ENCODE assay signal across 8 cellular contexts in genomic region chr11:112073941-112074811, GRCh38. TPM values are rescaled to one million over a fixed set of nuclear protein-coding genes. Genes with fewer than 3 reads are reported as not detected.
DNase-seq lines count a peak whose midpoint lies in the region; TF ChIP-seq lines count a peak whose summit lies in the region.

Gene NKAPD1 (plus strand): TSS chr11:112074299. CDS start chr11:112075575, 1,276 bp downstream.
Gene PIH1D2 (minus strand): TSS chr11:112074017. CDS start chr11:112073174, 843 bp downstream.

- peak within 1 kb of the TSS; percentile 97 for H3K9ac ChIP-seq in GM23248

- in situ Hi-C loops in GM23248 (cut with MboI) = no loop called here

- 0 out of 2 replicates have a peak, but pooled peaks cover 12% of the 10 kb centered on the region for H3F3A ChIP-seq in GM23248 (ENCODE audit: insufficient read depth)

- peak within 1 kb of the TSS; percentile 93 for H3K27ac ChIP-seq in GM23248

- H3K36me3 ChIP-seq in GM23248 (ENCODE audit: low read depth) = peaks cover 33% of the 10 kb centered on the region

- H3K9me2 ChIP-seq in GM23248 (ENCODE audit: insufficient read depth) = no peaks in the 10 kb centered on the region

- H3K36me3 Mint-ChIP-seq in nephron progenitor cell (ENCODE audit: low read depth) = peaks cover 20% of the 10 kb centered on the region
- peaks cover 27% of the 10 kb centered on the region for H3K36me3 Mint-ChIP-seq in stimulated activated naive CD8-positive, alpha-beta T cell treated with anti-CD3 and anti-CD28 coated beads, Interleukin-15, Interleukin-2, amounts not matched to agents 100 ng/mL and 50 ng/mL, for 24 hours (ENCODE audit: low read depth)

- H3K79me2 ChIP-seq in GM23248 (ENCODE audit: insufficient read depth) = peaks cover 49% of the 10 kb centered on the region

- H3K4me1 ChIP-seq in GM23248 (ENCODE audit: insufficient read depth) = peaks cover 16% of the 10 kb centered on the region; the same call in 1 of the 2 replicates

- peaks cover 4% of the 10 kb centered on the region for H3K27me3 Mint-ChIP-seq in nephron progenitor cell (ENCODE audit: low read depth, poor library complexity)
- H3K27me3 Mint-ChIP-seq in stimulated activated naive CD8-positive, alpha-beta T cell treated with anti-CD3 and anti-CD28 coated beads, Interleukin-15, Interleukin-2, amounts not matched to agents 100 ng/mL and 50 ng/mL, for 24 hours = peaks cover 8% of the 10 kb centered on the region

- DNase-seq in Daoy (ENCODE audit: low read depth) = peak; percentile 85
- peak; percentile 90 for DNase-seq in GM23248
- DNase-seq in Kasumi-1 (lab: John Stamatoyannopoulos, UW) = peak; percentile 89 to 96
- peak; percentile 93 for DNase-seq in RPMI8226
- DNase-seq in activated T-helper 9 cell treated with anti-CD3 and anti-CD28 coated beads, Interleukin-2, amount 50 U/mL, for 16 hours (ENCODE audit: low read depth) = peak; percentile 65
- peak; percentile 83 for DNase-seq in fibroblast of the conjunctiva (ENCODE audit: low read depth)
- DNase-seq in nephron progenitor cell = peak; percentile 71

- no peaks in the 10 kb centered on the region for H3K9me3 Mint-ChIP-seq in nephron progenitor cell
- no peaks in the 10 kb centered on the region for H3K9me3 Mint-ChIP-seq in stimulated activated naive CD8-positive, alpha-beta T cell treated with anti-CD3 and anti-CD28 coated beads, Interleukin-15, Interleukin-2, amounts not matched to agents 100 ng/mL and 50 ng/mL, for 24 hours

- H3K4me3 ChIP-seq in GM23248 = peak within 1 kb of the TSS; percentile 98

- 1% methylated on average over 42 to 43 of the region's 43 CpGs for WGBS in GM23248 (ENCODE audit: low coverage in 1 of 2, low lambda C conversion rate in 2 of 2, missing lambda C conversion rate in 2 of 2), 2 experiments

- no peak for TF ChIP-seq CTCF in nephron progenitor cell (IDR thresholded peaks at IDR 0.05)

- H3K4me2 ChIP-seq in GM23248 (ENCODE audit: unreplicated experiment) = peak within 1 kb of the TSS; percentile 94

- peak within 1 kb of the TSS; percentile 96 for H3K4me3 Mint-ChIP-seq in nephron progenitor cell
- H3K4me3 Mint-ChIP-seq in stimulated activated naive CD8-positive, alpha-beta T cell treated with anti-CD3 and anti-CD28 coated beads, Interleukin-15, Interleukin-2, amounts not matched to agents 100 ng/mL and 50 ng/mL, for 24 hours = peak within 1 kb of the TSS; percentile 97

- H2AFZ ChIP-seq in GM23248 = peak within 1 kb of the TSS; percentile 94

- H3K27ac Mint-ChIP-seq in nephron progenitor cell = peak within 1 kb of the TSS; percentile 100
- H3K27ac Mint-ChIP-seq in stimulated activated naive CD8-positive, alpha-beta T cell treated with anti-CD3 and anti-CD28 coated beads, Interleukin-15, Interleukin-2, amounts not matched to agents 100 ng/mL and 50 ng/mL, for 24 hours = peak within 1 kb of the TSS; percentile 98

- H3K27me3 ChIP-seq in GM23248 (replicated peaks; ENCODE audit: insufficient read depth) = no peaks in the 10 kb centered on the region

- H3K9me3 ChIP-seq in GM23248 (ENCODE audit: low read depth) = no peaks in the 10 kb centered on the region

- H4K20me1 ChIP-seq in GM23248 (ENCODE audit: insufficient read depth) = no peaks in the 10 kb centered on the region

- H3K4me1 Mint-ChIP-seq in nephron progenitor cell = peaks cover 29% of the 10 kb centered on the region
- peaks cover 34% of the 10 kb centered on the region for H3K4me1 Mint-ChIP-seq in stimulated activated naive CD8-positive, alpha-beta T cell treated with anti-CD3 and anti-CD28 coated beads, Interleukin-15, Interleukin-2, amounts not matched to agents 100 ng/mL and 50 ng/mL, for 24 hours (ENCODE audit: low read depth)

RNA-seq across cellular contexts. Expression of gene NKAPD1, which starts in this region (rescaled TPM):
- 26.3 and 26.7 TPM in 2 replicates for total RNA-seq in Daoy (2014; rRNA removed; shearing (Covaris generic))
- 20.6 and 39.4 TPM in 2 replicates for total RNA-seq in GM23248 (2014; rRNA removed; shearing (Covaris generic))
- 26.1 and 28.1 TPM in 2 replicates for polyA plus RNA-seq in GM23248 (2016; fragmentation: Nextera tagmentation; extraction: Ambion mirVana)

RNA-seq across cellular contexts. Expression of gene PIH1D2, which starts in this region (rescaled TPM):
- total RNA-seq in Daoy (2014; rRNA removed; shearing (Covaris generic)) = 1.1 and 8.7 TPM in 2 replicates
- 0.86 and 1.0 TPM in 2 replicates for total RNA-seq in GM23248 (2014; rRNA removed; shearing (Covaris generic))
- 2.2 and 2.3 TPM in 2 replicates for polyA plus RNA-seq in GM23248 (2016; fragmentation: Nextera tagmentation; extraction: Ambion mirVana)

Comparison
In these comparisons a context has a peak if more than half of its experiments do, and no peak if none do; other contexts are left out.
1. Peak in every context shown above with its lines: DNase-seq, H3K4me3 ChIP-seq and H3K27ac ChIP-seq.